21 cellular contexts compared by ENCODE assay signal in the genomic region with DNA sequence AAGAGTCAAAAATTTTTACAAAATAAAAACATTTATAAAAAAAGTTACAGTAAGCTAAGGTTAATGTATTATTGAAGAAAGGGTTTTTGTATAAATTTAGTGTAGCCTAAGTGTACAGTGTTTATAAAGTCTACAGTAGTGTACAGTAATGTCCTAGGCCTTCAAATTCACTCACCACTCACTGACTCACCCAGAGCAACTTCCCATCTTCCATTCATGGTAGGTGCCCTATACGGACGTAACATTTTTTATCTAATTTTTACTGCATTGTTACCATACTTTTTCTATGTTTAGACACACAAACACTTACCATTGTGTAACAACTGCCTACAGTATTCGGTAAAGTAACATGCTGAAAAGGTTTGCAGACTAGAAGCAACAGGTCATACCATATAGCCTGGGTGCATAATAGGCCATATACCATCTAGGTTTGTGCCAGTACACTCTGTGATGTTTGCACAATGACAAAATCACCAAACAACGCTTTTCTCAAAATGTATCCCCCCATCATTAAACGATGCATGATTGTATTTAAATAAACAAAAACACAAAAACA. TPM values are rescaled to one million over a fixed set of nuclear protein-coding genes. Genes with fewer than 3 reads are reported as not detected.
DNase-seq lines count a peak whose midpoint lies in the region; ATAC-seq and TF ChIP-seq lines count a peak whose summit lies in the region.
"Had no signal": no experiment of that assay in that cellular context is flagged by ENCODE, and none has a peak within 500 bp of the region (broad histone marks: within the 10 kb centered on the region; RNA-seq: fewer than 3 reads in every experiment).

No MANE protein-coding gene starts in this region.

- peaks cover 5% of the 10 kb centered on the region for H3K4me1 ChIP-seq in IMR-90 (ENCODE audit: control insufficient read depth, insufficient read depth, low read length)

- peak overlapping the region; percentile 100 for H2BK5ac ChIP-seq in IMR-90 (ENCODE audit: low read depth, low read length, poor library complexity, severe bottlenecking)

- H2AK9ac ChIP-seq in IMR-90 (replicated peaks; ENCODE audit: low read depth, low read length, poor library complexity) = no peak overlapping the region

- no peak overlapping the region for H3K56ac ChIP-seq in IMR-90 (ENCODE audit: extremely low read depth, insufficient read depth, low read length)

- TF ChIP-seq CTCF in IMR-90 (conservative IDR thresholded peaks at IDR 0.05; ENCODE audit: low read depth, low read length) = no peak
- TF ChIP-seq CTCF in epithelial cell of esophagus (IDR thresholded peaks at IDR 0.05; ENCODE audit: insufficient read depth, low read depth, low read length, missing control alignments) = no peak

- no peaks in the 10 kb centered on the region for H3K27me3 ChIP-seq in IMR-90 (ENCODE audit: control insufficient read depth, insufficient read depth, low read length)
- H3K27me3 ChIP-seq: BLaER1 had no signal

- H3K23ac ChIP-seq in IMR-90 (ENCODE audit: low read depth, low read length) = peak overlapping the region; percentile 6; the same call in 1 of the 2 replicates

- H4K20me1 ChIP-seq in IMR-90 (ENCODE audit: insufficient read depth, low read length) = no peaks in the 10 kb centered on the region
- H4K20me1 ChIP-seq: BLaER1 had no signal

- peak overlapping the region; percentile 24; the same call in 1 of the 2 replicates for H3K4ac ChIP-seq in IMR-90 (ENCODE audit: low read depth, low read length)

- H2BK15ac ChIP-seq in IMR-90 (ENCODE audit: low read depth, low read length) = 0 out of 3 replicates have a peak overlapping the region, but pooled peaks have one; percentile 0

- WGBS in IMR-90 (ENCODE audit: extremely low coverage in 2 of 2, insufficient read length in 1 of 2), 2 experiments = no CpG with 5 or more reads among the region's 5 CpGs

- BruUV-seq in IMR-90 (replicated peaks; lab: Mats Ljungman, UMichigan) = no TSS peak

- H3K9me1 ChIP-seq in IMR-90 (ENCODE audit: insufficient read depth, low read length) = peaks cover 4% of the 10 kb centered on the region; the same call in 1 of the 2 replicates

- peak overlapping the region; percentile 52; the same call in 1 of the 2 replicates for H2BK120ac ChIP-seq in IMR-90 (ENCODE audit: low read depth, low read length)

- H3K4me2 ChIP-seq in IMR-90 (ENCODE audit: low read depth, low read length) = peak overlapping the region; percentile 6; the same call in 1 of the 2 replicates
- H3K4me2 ChIP-seq: BLaER1, KMS-11 had no signal

- intact Hi-C loops in IMR-90 (cut with micrococcal nuclease) = no loop called here

- TF ChIP-seq POLR2A in IMR-90 (IDR thresholded peaks at IDR 0.05; ENCODE audit: low read depth, low read length) = no peak

- dilution Hi-C loops in IMR-90 (cut with HindIII; ENCODE audit: low sequenced_read_pairs, unreplicated experiment) = no loop called here

- no peak overlapping the region for H3K4me3 ChIP-seq in IMR-90 (ENCODE audit: insufficient read depth, low read depth, low read length)
- H3K4me3 ChIP-seq in epithelial cell of esophagus (ENCODE audit: low read length) = no peak overlapping the region
- H3K4me3 ChIP-seq: BLaER1 had no signal

- no peaks in the 10 kb centered on the region for H3K9me3 ChIP-seq in IMR-90 (ENCODE audit: control insufficient read depth, insufficient read depth, low read length)
- H3K9me3 ChIP-seq: BLaER1 had no signal

- H3K27ac ChIP-seq in IMR-90 (ENCODE audit: insufficient read depth, low read length) = no peak overlapping the region
- H3K27ac ChIP-seq: BLaER1, KMS-11 had no signal

- DNase-seq in EL (peak; percentile 55), IMR-90 (peak; percentile 89), epithelial cell of esophagus (ENCODE audit: low read depth) (peak; percentile 15), DMS79 treated with DMSO at 0.1 percent for 48 hours (lab: John Stamatoyannopoulos, UW) (no peak), medulla oblongata (ENCODE audit: extremely low spot score) (no peak)
- DNase-seq: Calu3; CD4-positive, alpha-beta memory T cell; H9; MV-4-11; NCI-H1417; NCI-H187 treated with DMSO at 0.1 percent for 48 hours; NCI-H226; NCI-H524; PC-3; RPMI8226; SHP77 treated with DMSO at 0.1 percent for 48 hours; T-helper 1 cell had no signal

- no peak overlapping the region for H4K5ac ChIP-seq in IMR-90 (ENCODE audit: low read depth, low read length)

- peak; percentile 97 for ATAC-seq in IMR-90 (ENCODE audit: low read depth)
- ATAC-seq in HG03354 (IDR thresholded peaks at IDR 0.05; ENCODE audit: poor library complexity, severe bottlenecking, unreplicated experiment) = no peak
- no peak for ATAC-seq in HG03432 (IDR thresholded peaks at IDR 0.05; ENCODE audit: unreplicated experiment)
- ATAC-seq: PC-3 had no signal

- H3K79me1 ChIP-seq in IMR-90 (ENCODE audit: low read depth in 1 of 2, low read length in 2 of 2) = peaks cover 10 to 20% of the 10 kb centered on the region in 2 experiments; a peak in 3 of 4 replicates

- 0 out of 2 replicates have a peak overlapping the region, but pooled peaks have one; percentile 6 for H3K14ac ChIP-seq in IMR-90 (replicated peaks; ENCODE audit: low read depth, low read length)

- H4K8ac ChIP-seq in IMR-90 (ENCODE audit: low read depth in 2 of 2, low read length in 2 of 2) = peak overlapping the region; percentile 21 to 23; a peak in 3 of 4 replicates

- no peak for TF ChIP-seq RAD21 in IMR-90 (IDR thresholded peaks at IDR 0.05; ENCODE audit: low read length)

- H4K91ac ChIP-seq in IMR-90 (ENCODE audit: insufficient read depth, low read depth, low read length) = 0 out of 2 replicates have a peak overlapping the region, but pooled peaks have one; percentile 50

- H2AK5ac ChIP-seq in IMR-90 (ENCODE audit: low read depth, low read length) = 0 out of 2 replicates have a peak overlapping the region, but pooled peaks have one; percentile 50

- POLR2A ChIA-PET in IMR-90 (lab: Charles Lee; ENCODE audit: unreplicated experiment) = no interaction called here

- no peak overlapping the region for H2AFZ ChIP-seq in IMR-90 (replicated peaks; ENCODE audit: low read length, poor library complexity)

- CTCF ChIA-PET in IMR-90 (lab: Yijun Ruan, JAX) = interaction anchor here (0.6 kb wide), 1 partner anchor 567 kb away, joined by 9 read pairs; no protein-coding TSS in a partner anchor

- peak overlapping the region; percentile 73; the same call in 1 of the 2 replicates for H2BK20ac ChIP-seq in IMR-90 (ENCODE audit: low read depth, low read length)

- in situ Hi-C loops in IMR-90 (cut with MboI; ENCODE audit: low sequenced_read_pairs) = no loop called here

- no peaks in the 10 kb centered on the region for H3K36me3 ChIP-seq in IMR-90 (ENCODE audit: control insufficient read depth, insufficient read depth, low read length)

- no peak overlapping the region; the same call in 1 of the 2 replicates for H3K18ac ChIP-seq in IMR-90 (ENCODE audit: low read depth, low read length)

- H3K9ac ChIP-seq in IMR-90 (ENCODE audit: low read depth, low read length) = no peak overlapping the region
- H3K9ac ChIP-seq: BLaER1, KMS-11 had no signal

TF ChIP-seq in IMR-90, 13 proteins besides CTCF, POLR2A, EP300 and RAD21:
- TF ChIP-seq CEBPB (IDR thresholded peaks at IDR 0.05; ENCODE audit: low read depth, low read length) = peak; percentile 89
- peak; percentile 30; the same call in 1 of the 2 replicates for TF ChIP-seq FOS (IDR thresholded peaks at IDR 0.05; ENCODE audit: low read depth, low read length)
- TF ChIP-seq MAZ (IDR thresholded peaks at IDR 0.05; ENCODE audit: borderline replicate concordance, low read depth, low read length) = no peak
- no peak for TF ChIP-seq RCOR1 (IDR thresholded peaks at IDR 0.05; ENCODE audit: insufficient replicate concordance, low read length)
- TF ChIP-seq SMC3 (IDR thresholded peaks at IDR 0.05; ENCODE audit: low read depth, low read length) = no peak
TF ChIP-seq in IMR-90: peak in this region for 2.

RNA-seq across cellular contexts. Expression of a gene that starts 6.0 kb away (rescaled TPM):
- total RNA-seq in IMR-90 (2012; rRNA removed) = 0.72 and 1.9 TPM in 2 replicates
- polyA plus RNA-seq in IMR-90 (2012; rRNA removed) = 6.0 and 7.2 TPM in 2 replicates
- 2.5 and 6.4 TPM in 2 replicates for polyA plus RNA-seq in IMR-90 (2012; cell fraction: cytosol; rRNA removed)
- 1.6 and 4.7 TPM in 2 replicates for polyA plus RNA-seq in IMR-90 (2012; cell fraction: nucleus; rRNA removed; ENCODE audit: low replicate concordance)

RNA-seq across cellular contexts. Expression of a gene that starts 45.5 kb away (rescaled TPM):
- 141 and 142 TPM in 2 replicates for total RNA-seq in IMR-90 (2012; rRNA removed)
- 33.4 and 34.0 TPM in 2 replicates for polyA plus RNA-seq in IMR-90 (2012; rRNA removed)
- polyA plus RNA-seq in IMR-90 (2012; cell fraction: cytosol; rRNA removed) = 4.1 and 5.6 TPM in 2 replicates
- polyA plus RNA-seq in IMR-90 (2012; cell fraction: nucleus; rRNA removed; ENCODE audit: low replicate concordance) = 4.8 and 57.8 TPM in 2 replicates

Comparison
In these comparisons a context has a peak if more than half of its experiments do, and no peak if none do; other contexts are left out.
1. DNase-seq: peak in EL (single experiment), IMR-90 (single experiment) and epithelial cell of esophagus (single experiment); none in DMS79 treated with DMSO at 0.1 percent for 48 hours (single experiment) and medulla oblongata (single experiment).